8 cellular contexts compared by ENCODE assay signal in the genomic region with DNA sequence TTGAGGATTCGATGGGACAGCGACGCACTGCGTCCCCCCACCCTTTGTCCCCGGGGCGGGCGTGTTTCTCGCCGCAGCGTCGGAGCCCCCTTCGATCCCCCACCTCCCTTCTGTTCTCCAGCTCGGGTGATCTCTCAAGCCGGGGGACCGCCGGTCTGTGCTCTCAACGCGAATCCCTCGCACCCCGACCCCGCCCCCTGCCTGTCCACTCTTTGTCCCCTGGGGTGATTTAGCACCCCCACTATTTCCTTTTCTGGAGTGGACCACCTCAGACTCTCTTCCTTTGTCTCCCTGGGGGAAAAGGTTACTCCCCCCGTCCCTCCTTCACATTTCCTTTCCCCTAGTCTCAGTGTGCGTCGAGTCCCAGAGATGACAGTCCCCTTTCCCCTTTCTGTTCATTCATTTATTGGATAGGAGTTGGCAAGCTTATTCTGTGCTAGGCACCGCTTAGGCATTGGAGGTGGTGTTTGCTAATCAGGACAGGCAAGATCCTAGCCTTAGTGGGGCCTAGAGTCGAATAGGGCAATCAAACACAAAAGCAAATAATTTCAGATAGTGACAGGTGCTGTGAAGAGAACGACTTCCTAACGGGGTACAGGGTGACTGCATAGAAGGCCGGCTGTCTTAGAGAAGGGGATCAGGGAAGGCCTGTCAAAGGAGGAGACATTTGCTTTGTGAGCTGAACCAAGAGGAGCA. TPM values are rescaled to one million over a fixed set of nuclear protein-coding genes. Genes with fewer than 3 reads are reported as not detected.
A peak's percentile ranks its signal among the peaks of the same experiment; 100 is the strongest.
DNase-seq lines count a peak whose midpoint lies in the region; ATAC-seq, FAIRE-seq and TF ChIP-seq lines count a peak whose summit lies in the region.

No MANE protein-coding gene starts in this region.

- H3K9me3 ChIP-seq in K562 (replicated peaks; ENCODE audit: control insufficient read depth, insufficient read depth, low read depth, low read length), result no peaks in the 10 kb centered on the region
- no peaks in the 10 kb centered on the region for H3K9me3 ChIP-seq in stomach smooth muscle (ENCODE audit: control insufficient read depth in 2 of 2, low read length in 2 of 2)

- peak; percentile 11 for FAIRE-seq in K562 (lab: Jason Lieb, UNC)

- intact Hi-C loops in K562 (cut with micrococcal nuclease), result loop anchor here (5.0 kb wide), 1 partner anchor 34 kb away; no protein-coding TSS in a partner anchor

- peak; percentile 8 for ATAC-seq in GM18907 (IDR thresholded peaks at IDR 0.05; ENCODE audit: unreplicated experiment)
- peak; percentile 21 for ATAC-seq in K562
- no peak for ATAC-seq in HG02852 (IDR thresholded peaks at IDR 0.05; ENCODE audit: unreplicated experiment)
- no peak for ATAC-seq in GM21528 (IDR thresholded peaks at IDR 0.05; ENCODE audit: low FRiP score, unreplicated experiment)
- ATAC-seq in HG02571 (IDR thresholded peaks at IDR 0.05; ENCODE audit: unreplicated experiment), result no peak

- TF ChIP-seq RAD21 in K562 (CRISPR knock-in tag; conservative IDR thresholded peaks at IDR 0.05 in 1 of 2, IDR thresholded peaks at IDR 0.05 in 1 of 2), result no peak

- no peaks in the 10 kb centered on the region for H3K9me1 ChIP-seq in K562 (ENCODE audit: control insufficient read depth, insufficient read depth, low read length)

- DNase-seq in NAMALWA (ENCODE audit: low spot score), result peak; percentile 50
- peak in 1 of 4 experiments; percentile 44 for DNase-seq in K562 (ENCODE audit: extremely low read depth in 1 of 4, low spot score in 3 of 4)
- DNase-seq in left kidney (ENCODE audit: low read depth, low spot score), result peak; percentile 52

- H2AFZ ChIP-seq in K562 (ENCODE audit: low read depth, low read length), result peak overlapping the region; percentile 11

- no peak for TF ChIP-seq POLR2A in K562 (conservative IDR thresholded peaks at IDR 0.05)

- peak overlapping the region; percentile 91 for H3K4me2 ChIP-seq in K562 (ENCODE audit: insufficient read depth, low read length)

- H3K27ac ChIP-seq in K562 (ENCODE audit: extremely low read depth, low read depth, low read length), result peak overlapping the region; percentile 76
- H3K27ac ChIP-seq in stomach smooth muscle (ENCODE audit: low read length), result peak overlapping the region; percentile 82

- peaks cover 15 to 23% of the 10 kb centered on the region in 2 experiments; a peak in 4 of 5 replicates for H3K4me1 ChIP-seq in K562 (replicated peaks in 1 of 2; ENCODE audit: control insufficient read depth in 2 of 2, insufficient read depth in 2 of 2, low read length in 2 of 2)
- peaks cover 29% of the 10 kb centered on the region for H3K4me1 ChIP-seq in stomach smooth muscle (ENCODE audit: control insufficient read depth, insufficient read depth, low read length)

- H3K27me3 ChIP-seq in K562 (ENCODE audit: control insufficient read depth in 2 of 2, insufficient read depth in 2 of 2, low read length in 2 of 2) (no peaks in the 10 kb centered on the region), stomach smooth muscle (ENCODE audit: control insufficient read depth in 1 of 2, insufficient read depth in 2 of 2, low read length in 2 of 2) (no peaks in the 10 kb centered on the region)

- H3K36me3 ChIP-seq in K562 (ENCODE audit: control insufficient read depth, insufficient read depth, low read length) (peaks cover 11% of the 10 kb centered on the region; the same call in 2 of the 3 replicates), stomach smooth muscle (ENCODE audit: control insufficient read depth in 2 of 2, insufficient read depth in 2 of 2, low read length in 2 of 2) (no peaks in the 10 kb centered on the region)

- TF ChIP-seq EP300 in K562 (IDR thresholded peaks at IDR 0.05; ENCODE audit: low read length), result no peak

- H3K9ac ChIP-seq in K562 (ENCODE audit: insufficient read depth in 1 of 2, low read depth in 2 of 2, low read length in 2 of 2) (peak overlapping the region; percentile 80 to 99), stomach smooth muscle (ENCODE audit: low read length in 2 of 2) (peak overlapping the region; percentile 90 to 98)

- no TSS peak for BruUV-seq in K562 (replicated peaks; lab: Mats Ljungman, UMichigan)

- peak overlapping the region; percentile 64 for H3K4me3 ChIP-seq in K562
- H3K4me3 ChIP-seq in stomach smooth muscle (ENCODE audit: low read length in 2 of 2), result peak overlapping the region; percentile 79 to 99

- POLR2A ChIA-PET in K562 (lab: Yijun Ruan, JAX), result interaction anchor here (0.5 to 6.6 kb wide), 17 partner anchors 9 to 1133 kb away, joined by 3 to 63 read pairs (median 4); partner anchors contain the start of gene CEBPB

- in situ Hi-C loops in K562 (cut with MboI), result no loop called here

- WGBS in K562 (ENCODE audit: insufficient coverage, low coverage, missing lambda C conversion rate), result under 1% methylated on average over 18 of the region's 29 CpGs

- no peak for TF ChIP-seq CTCF in K562 (IDR thresholded peaks at IDR 0.05 in 2 of 3, conservative IDR thresholded peaks at IDR 0.05 in 1 of 3; ENCODE audit: insufficient read depth in 2 of 3, low read depth in 1 of 3, low read length in 3 of 3)

- peaks cover 60% of the 10 kb centered on the region for H3K79me2 ChIP-seq in K562 (ENCODE audit: control insufficient read depth, insufficient read depth, low read length)

- CTCF ChIA-PET in K562 (lab: Yijun Ruan, JAX; ENCODE audit: low intra/inter-chr PET ratio), result no interaction called here

- H4K20me1 ChIP-seq in K562 (replicated peaks; ENCODE audit: control insufficient read depth, insufficient read depth, low read length), result peaks cover 10% of the 10 kb centered on the region

TF ChIP-seq in K562, 482 proteins besides CTCF, POLR2A, EP300 and RAD21 (continues in another document):
- TF ChIP-seq SRSF9 (IDR thresholded peaks at IDR 0.05; ENCODE audit: borderline replicate concordance, low read depth, low read length) (no peak), KAT7 (CRISPR knock-in tag; IDR thresholded peaks at IDR 0.05; ENCODE audit: borderline replicate concordance) (no peak), CTCFL (IDR thresholded peaks at IDR 0.05; ENCODE audit: borderline replicate concordance, insufficient read depth, low read depth, low read length, poor library complexity, severe bottlenecking) (no peak), MTA1 (IDR thresholded peaks at IDR 0.05; ENCODE audit: borderline replicate concordance) (no peak), TCF3 (CRISPR knock-in tag; IDR thresholded peaks at IDR 0.05) (no peak), ZNF133 (CRISPR knock-in tag; IDR thresholded peaks at IDR 0.05) (no peak), ZNF146 (CRISPR knock-in tag; IDR thresholded peaks at IDR 0.05; ENCODE audit: unreplicated experiment) (no peak), SMARCE1 (IDR thresholded peaks at IDR 0.05) (peak; percentile 7; the same call in 1 of the 2 replicates), SMARCB1 (IDR thresholded peaks at IDR 0.05; ENCODE audit: insufficient read length, low read depth) (no peak), POLR2AphosphoS2 (IDR thresholded peaks at IDR 0.05; ENCODE audit: low read length) (no peak), EHMT2 (IDR thresholded peaks at IDR 0.05) (no peak)
- TF ChIP-seq, protein P1, sequence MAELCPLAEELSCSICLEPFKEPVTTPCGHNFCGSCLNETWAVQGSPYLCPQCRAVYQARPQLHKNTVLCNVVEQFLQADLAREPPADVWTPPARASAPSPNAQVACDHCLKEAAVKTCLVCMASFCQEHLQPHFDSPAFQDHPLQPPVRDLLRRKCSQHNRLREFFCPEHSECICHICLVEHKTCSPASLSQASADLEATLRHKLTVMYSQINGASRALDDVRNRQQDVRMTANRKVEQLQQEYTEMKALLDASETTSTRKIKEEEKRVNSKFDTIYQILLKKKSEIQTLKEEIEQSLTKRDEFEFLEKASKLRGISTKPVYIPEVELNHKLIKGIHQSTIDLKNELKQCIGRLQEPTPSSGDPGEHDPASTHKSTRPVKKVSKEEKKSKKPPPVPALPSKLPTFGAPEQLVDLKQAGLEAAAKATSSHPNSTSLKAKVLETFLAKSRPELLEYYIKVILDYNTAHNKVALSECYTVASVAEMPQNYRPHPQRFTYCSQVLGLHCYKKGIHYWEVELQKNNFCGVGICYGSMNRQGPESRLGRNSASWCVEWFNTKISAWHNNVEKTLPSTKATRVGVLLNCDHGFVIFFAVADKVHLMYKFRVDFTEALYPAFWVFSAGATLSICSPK (IDR thresholded peaks at IDR 0.05; ENCODE audit: borderline replicate concordance), result no peak

RNA-seq across cellular contexts. Expression of gene PTPN1, which starts 0.7 kb away (rescaled TPM):
- total RNA-seq in K562 (2011; cell fraction: chromatin; rRNA removed; ENCODE audit: low replicate concordance), result 39.8 and 48.2 TPM in 2 replicates
- total RNA-seq in K562 (2011; cell fraction: nucleolus; rRNA removed), result 25.1 and 26.7 TPM in 2 replicates
- 44.3 and 59.5 TPM in 2 replicates for total RNA-seq in K562 (2011; cell fraction: nucleoplasm; rRNA removed)
- 56.4 and 69.8 TPM in 2 replicates for total RNA-seq in K562 (2014; rRNA removed)
- total RNA-seq in K562 (2014; rRNA removed; fragmentation: Illumina TruSeq; extraction: Trizol), result 44.5 and 49.4 TPM in 2 replicates
- total RNA-seq in K562 (2015; rRNA removed; fragmentation: Illumina TruSeq; extraction: Trizol), result 58.5 and 58.9 TPM in 2 replicates
- 71.9 and 80.4 TPM in 2 replicates for total RNA-seq in K562 (2021)
- 31.5 and 53.1 TPM in 2 replicates for polyA plus RNA-seq in K562 (2011; rRNA removed)
- 38.3 and 62.4 TPM in 2 replicates for polyA plus RNA-seq in K562 (2011; cell fraction: cytosol; rRNA removed)
- 50.2 and 94.2 TPM in 2 replicates for polyA plus RNA-seq in K562 (2011; cell fraction: nucleus; rRNA removed)
- 56.3 and 67.9 TPM in 2 replicates for polyA plus RNA-seq in K562 (2012)
- polyA plus RNA-seq in K562 (2014; fragmentation: Illumina TruSeq; extraction: Trizol), result 85.3 and 88.7 TPM in 2 replicates
- 10 to 100 TPM; 11.0 to 15.7 TPM for polyA plus RNA-seq in K562 (2014; fragmentation: Nextera tagmentation; extraction: Ambion mirVana)
- polyA plus RNA-seq in K562 (2014; rRNA removed), result 52.5 and 54.0 TPM in 2 replicates
- 40.7 and 49.1 TPM in 2 replicates for polyA minus RNA-seq in K562 (2011; rRNA and poly(A)+ RNA removed)
- 25.5 and 37.9 TPM in 2 replicates for polyA minus RNA-seq in K562 (2011; cell fraction: cytosol; rRNA and poly(A)+ RNA removed)
- 13.3 and 26.4 TPM in 2 replicates for polyA minus RNA-seq in K562 (2011; cell fraction: nucleus; rRNA and poly(A)+ RNA removed)

Comparison
In these comparisons a context has a peak if more than half of its experiments do, and no peak if none do; other contexts are left out.
1. ATAC-seq: peak in GM18907 (single experiment) and K562 (single experiment); none in HG02852 (single experiment), GM21528 (single experiment) and HG02571 (single experiment).